Comparison of ENCODE assay signal across 1 cellular context in genomic region chr7:2734084-2734601, GRCh38.
TF ChIP-seq lines count a peak whose summit lies in the region.

No MANE protein-coding gene starts in this region.

TF ChIP-seq in GM23338, 12 proteins besides CTCF, POLR2A, EP300 and RAD21 (continued from another document):
- no peak for TF ChIP-seq ZNF462 (CRISPR knock-in tag; IDR thresholded peaks at IDR 0.05)
- TF ChIP-seq EZH2phosphoT487 (IDR thresholded peaks at IDR 0.05; ENCODE audit: unreplicated experiment), result no peak
